Comparison of ENCODE assay signal across 1 cellular context in genomic region chr2:190880374-190881073, GRCh38.
TF ChIP-seq lines count a peak whose summit lies in the region.

TSS of gene GLS (plus strand) at chr2:190880821. CDS start at chr2:190881085, 264 bp downstream.

TF ChIP-seq in WTC11, 78 proteins besides CTCF, POLR2A, EP300 and RAD21 (continued from another document):
- TF ChIP-seq ARID4B (CRISPR knock-in tag; IDR thresholded peaks at IDR 0.05; ENCODE audit: borderline replicate concordance) (no peak; the same call in 1 of the 2 replicates), FOXP4 (CRISPR knock-in tag; IDR thresholded peaks at IDR 0.05) (0 out of 2 replicates have a peak, but pooled peaks have one; percentile 6), ZNF121 (CRISPR knock-in tag; IDR thresholded peaks at IDR 0.05) (no peak), ZNF138 (CRISPR knock-in tag; conservative IDR thresholded peaks at IDR 0.05) (no peak), SOX15 (CRISPR knock-in tag; IDR thresholded peaks at IDR 0.05) (no peak), MAX (CRISPR knock-in tag; IDR thresholded peaks at IDR 0.05) (no peak), TEAD4 (CRISPR knock-in tag; IDR thresholded peaks at IDR 0.05) (no peak), ZNF317 (CRISPR knock-in tag; IDR thresholded peaks at IDR 0.05; ENCODE audit: borderline replicate concordance, low read depth) (no peak), NFYB (CRISPR knock-in tag; conservative IDR thresholded peaks at IDR 0.05; ENCODE audit: low read depth) (peak; percentile 64), ATF6 (CRISPR knock-in tag; IDR thresholded peaks at IDR 0.05) (no peak), EMX1 (CRISPR knock-in tag; IDR thresholded peaks at IDR 0.05) (no peak), ATF3 (CRISPR knock-in tag; conservative IDR thresholded peaks at IDR 0.05) (no peak), IRF1 (CRISPR knock-in tag; IDR thresholded peaks at IDR 0.05) (no peak), ZSCAN18 (CRISPR knock-in tag; IDR thresholded peaks at IDR 0.05) (no peak), NFE2L1 (CRISPR knock-in tag; IDR thresholded peaks at IDR 0.05) (0 out of 2 replicates have a peak, but pooled peaks have one; percentile 45), ZNF532 (CRISPR knock-in tag; IDR thresholded peaks at IDR 0.05; ENCODE audit: borderline replicate concordance) (no peak), IRF2 (CRISPR knock-in tag; IDR thresholded peaks at IDR 0.05; ENCODE audit: borderline replicate concordance, low read depth) (no peak), TEAD1 (CRISPR knock-in tag; IDR thresholded peaks at IDR 0.05) (peak; percentile 54), FOXK1 (CRISPR knock-in tag; IDR thresholded peaks at IDR 0.05) (peak; percentile 39; the same call in 1 of the 2 replicates), GABPB1 (CRISPR knock-in tag; IDR thresholded peaks at IDR 0.05) (peak; percentile 53; the same call in 1 of the 2 replicates), NR1H2 (CRISPR knock-in tag; IDR thresholded peaks at IDR 0.05) (no peak), AR (CRISPR knock-in tag; IDR thresholded peaks at IDR 0.05) (no peak)
